In the genomic region with DNA sequence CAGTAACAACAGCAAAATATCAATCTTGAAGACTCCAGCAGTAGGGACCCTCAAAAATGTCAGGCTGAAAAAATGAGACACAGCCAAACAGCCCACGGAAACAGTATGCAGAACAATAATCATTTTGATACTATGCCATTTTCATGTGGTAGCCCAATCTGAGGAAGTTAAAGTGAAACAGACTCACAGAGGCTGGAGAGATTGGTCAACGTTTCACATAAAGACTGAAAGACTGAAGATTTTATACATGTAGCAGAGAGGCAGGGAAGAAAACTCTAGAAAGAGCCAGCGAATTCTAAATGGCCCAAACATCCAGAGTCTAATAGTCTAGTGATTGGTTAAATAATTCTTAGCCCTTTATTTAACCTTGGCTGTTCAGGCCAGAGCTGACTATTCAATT, we compare ENCODE assay signal across 8 cellular contexts. TPM values are rescaled to one million over a fixed set of nuclear protein-coding genes. Genes with fewer than 3 reads are reported as not detected.
DNase-seq lines count a peak whose midpoint lies in the region; ATAC-seq and TF ChIP-seq lines count a peak whose summit lies in the region.

No MANE protein-coding gene starts in this region.

- ATAC-seq in GM19372 (IDR thresholded peaks at IDR 0.05; ENCODE audit: low read depth, unreplicated experiment) (peak; percentile 74), HG03342 (IDR thresholded peaks at IDR 0.05; ENCODE audit: unreplicated experiment) (peak; percentile 94)

- intact Hi-C loops in posterior cingulate gyrus (cut with DNase I) = no loop called here

- no peaks in the 10 kb centered on the region for H3F3A ChIP-seq in neural progenitor cell (ENCODE audit: low read depth)

- H3K9ac ChIP-seq in stomach smooth muscle (ENCODE audit: low read length in 2 of 2) (no peak overlapping the region), neural progenitor cell (no peak overlapping the region)

- no peak overlapping the region for H3K27ac Mint-ChIP-seq in neural progenitor cell

- H3K27me3 ChIP-seq in stomach smooth muscle (ENCODE audit: control insufficient read depth in 1 of 2, insufficient read depth in 2 of 2, low read length in 2 of 2) = no peaks in the 10 kb centered on the region
- no peaks in the 10 kb centered on the region for H3K27me3 ChIP-seq in neural progenitor cell

- no peak overlapping the region for H2AFZ ChIP-seq in neural progenitor cell (replicated peaks)

- no peak overlapping the region for H3K4me3 Mint-ChIP-seq in neural progenitor cell

- no peaks in the 10 kb centered on the region for H3K79me2 ChIP-seq in neural progenitor cell (ENCODE audit: low read depth)

- H3K27ac ChIP-seq in coronary artery (peak overlapping the region; percentile 43 to 47), stomach smooth muscle (ENCODE audit: low read length) (no peak overlapping the region), neural progenitor cell (no peak overlapping the region)

- peak; percentile 53 to 65 for DNase-seq in AML-193 (lab: John Stamatoyannopoulos, UW)
- DNase-seq in coronary artery (ENCODE audit: low spot score) = no peak
- no peak for DNase-seq in neural progenitor cell (ENCODE audit: low spot score)
- no peak for DNase-seq in posterior cingulate gyrus
- no peak for DNase-seq in COR-L47 (lab: John Stamatoyannopoulos, UW)

- H3K4me1 Mint-ChIP-seq in neural progenitor cell = peaks cover 22% of the 10 kb centered on the region

- H3K9me3 Mint-ChIP-seq in neural progenitor cell = no peaks in the 10 kb centered on the region

- H3K9me3 ChIP-seq in stomach smooth muscle (ENCODE audit: control insufficient read depth in 2 of 2, low read length in 2 of 2) = no peaks in the 10 kb centered on the region
- H3K9me3 ChIP-seq in neural progenitor cell (ENCODE audit: low read depth) = no peaks in the 10 kb centered on the region

- no peaks in the 10 kb centered on the region for H4K20me1 ChIP-seq in neural progenitor cell (ENCODE audit: low read depth)

- H3K4me3 ChIP-seq in coronary artery (peak overlapping the region; percentile 44), stomach smooth muscle (ENCODE audit: low read length in 2 of 2) (peak overlapping the region; percentile 13 to 16), neural progenitor cell (no peak overlapping the region)

- no peak overlapping the region for H3K4me2 ChIP-seq in neural progenitor cell

- no peaks in the 10 kb centered on the region for H3K36me3 ChIP-seq in stomach smooth muscle (ENCODE audit: control insufficient read depth in 2 of 2, insufficient read depth in 2 of 2, low read length in 2 of 2)
- H3K36me3 ChIP-seq in neural progenitor cell = no peaks in the 10 kb centered on the region

- H3K4me1 ChIP-seq in stomach smooth muscle (ENCODE audit: control insufficient read depth, insufficient read depth, low read length) = no peaks in the 10 kb centered on the region
- no peaks in the 10 kb centered on the region for H3K4me1 ChIP-seq in neural progenitor cell

- TF ChIP-seq CTCF in coronary artery (IDR thresholded peaks at IDR 0.05) (no peak), neural progenitor cell (IDR thresholded peaks at IDR 0.05) (no peak)

- peaks cover 1% of the 10 kb centered on the region for H3K36me3 Mint-ChIP-seq in neural progenitor cell

- H3K27me3 Mint-ChIP-seq in neural progenitor cell (ENCODE audit: insufficient read depth, low read depth) = no peaks in the 10 kb centered on the region

RNA-seq across cellular contexts. Expression of a gene that starts 49.4 kb away (rescaled TPM):
- total RNA-seq in neural progenitor cell (ENCODE audit: low replicate concordance) = 3.0 and 3.8 TPM in 2 replicates

Comparison
In these comparisons a context has a peak if more than half of its experiments do, and no peak if none do; other contexts are left out.
1. DNase-seq: peak in AML-193 (2 of 2); none in coronary artery (single experiment), neural progenitor cell (single experiment), posterior cingulate gyrus (0 of 10) and COR-L47 (single experiment).
2. H3K27ac ChIP-seq: peak in coronary artery (2 of 2); none in stomach smooth muscle (single experiment) and neural progenitor cell (single experiment).